Comparison of ENCODE assay signal across 21 cellular contexts in genomic region chr7:50112250-50112649, GRCh38. TPM values are rescaled to one million over a fixed set of nuclear protein-coding genes. Genes with fewer than 3 reads are reported as not detected.
DNase-seq lines count a peak whose midpoint lies in the region; ATAC-seq and TF ChIP-seq lines count a peak whose summit lies in the region.
"Had no signal": no experiment of that assay in that cellular context is flagged by ENCODE, and none has a peak within 500 bp of the region (broad histone marks: within the 10 kb centered on the region; RNA-seq: fewer than 3 reads in every experiment).

No MANE protein-coding gene starts in this region.

- POLR2A ChIA-PET in OCI-LY7 (lab: Charles Lee), result interaction anchor here (0.6 to 1.7 kb wide), 3 partner anchors 9 to 330 kb away, joined by 3 to 4 read pairs (median 4); no protein-coding TSS in a partner anchor
- POLR2A ChIA-PET in activated CD8-positive, alpha-beta T cell treated with anti-CD3 and anti-CD28 coated beads, Interleukin-2, amount 10 ng/mL, durations not matched to agents 7 days and 5 days (lab: Charles Lee), result no interaction called here

- H3K36me3 Mint-ChIP-seq in activated T-helper 1 cell treated with anti-CD3 and anti-CD28 coated beads, Interleukin-12 subunit alpha, Interleukin-12 subunit beta, Interleukin-2, Interleukin-4 antibody, amounts not matched to agents 30 ng/mL and 10 ng/mL and 1 ng/mL, durations not matched to agents 14 hours and 24 hours and 36 hours (ENCODE audit: low read depth), result no peaks in the 10 kb centered on the region
- H3K36me3 Mint-ChIP-seq in activated CD8-positive, alpha-beta T cell treated with anti-CD3 and anti-CD28 coated beads, Interleukin-2, amount 10 ng/mL, durations not matched to agents 7 days and 5 days (ENCODE audit: low read depth), result no peaks in the 10 kb centered on the region
- H3K36me3 Mint-ChIP-seq: CD4-positive, CD25-positive, alpha-beta regulatory T cell; IgD-negative memory B cell had no signal

- no peak overlapping the region for H2AFZ ChIP-seq in DND-41 (ENCODE audit: low read depth, low read length)
- H2AFZ ChIP-seq in OCI-LY7 (ENCODE audit: low read length), result no peak overlapping the region
- H2AFZ ChIP-seq: GM23248 had no signal

- H3K4me1 ChIP-seq in DND-41 (ENCODE audit: insufficient read depth, low read length) (no peaks in the 10 kb centered on the region), OCI-LY7 (ENCODE audit: insufficient read depth, low read length, poor library complexity, severe bottlenecking) (no peaks in the 10 kb centered on the region)
- H3K4me1 ChIP-seq: BE2C had no signal

- intact Hi-C loops in OCI-LY7 (cut with micrococcal nuclease; ENCODE audit: unreplicated experiment), result no loop called here
- intact Hi-C loops in activated T-helper 1 cell treated with anti-CD3 and anti-CD28 coated beads, Interleukin-12 subunit alpha, Interleukin-12 subunit beta, Interleukin-2, Interleukin-4 antibody, amounts not matched to agents 30 ng/mL and 10 ng/mL and 1 ng/mL, durations not matched to agents 14 hours and 24 hours and 36 hours (cut with micrococcal nuclease), result no loop called here

- peak; percentile 34 for TF ChIP-seq CTCF in DND-41 (IDR thresholded peaks at IDR 0.05; ENCODE audit: borderline replicate concordance, extremely low read depth, low read length, poor library complexity, severe bottlenecking)
- TF ChIP-seq CTCF in GM12873 (IDR thresholded peaks at IDR 0.05; ENCODE audit: insufficient read depth, low read depth, low read length, missing control alignments), result peak; percentile 13
- peak; percentile 78 for TF ChIP-seq CTCF in OCI-LY7 (conservative IDR thresholded peaks at IDR 0.05; ENCODE audit: low read length)

- H3K36me3 ChIP-seq in DND-41 (ENCODE audit: insufficient read depth, low read length), result no peaks in the 10 kb centered on the region
- H3K36me3 ChIP-seq in OCI-LY7 (ENCODE audit: insufficient read depth, low read length), result no peaks in the 10 kb centered on the region
- H3K36me3 ChIP-seq: BE2C had no signal

- no peak overlapping the region for H3K27ac Mint-ChIP-seq in activated T-helper 1 cell treated with anti-CD3 and anti-CD28 coated beads, Interleukin-12 subunit alpha, Interleukin-12 subunit beta, Interleukin-2, Interleukin-4 antibody, amounts not matched to agents 30 ng/mL and 10 ng/mL and 1 ng/mL, durations not matched to agents 14 hours and 24 hours and 36 hours
- no peak overlapping the region for H3K27ac Mint-ChIP-seq in activated CD8-positive, alpha-beta T cell treated with anti-CD3 and anti-CD28 coated beads, Interleukin-2, amount 10 ng/mL, durations not matched to agents 7 days and 5 days
- H3K27ac Mint-ChIP-seq: CD4-positive, CD25-positive, alpha-beta regulatory T cell; CD8-positive, alpha-beta memory T cell; HFFc6; IgD-negative memory B cell had no signal

- H3K9me3 ChIP-seq in DND-41 (ENCODE audit: insufficient read depth, low read length, severe bottlenecking), result no peaks in the 10 kb centered on the region
- peaks cover 8% of the 10 kb centered on the region; the same call in 1 of the 2 replicates for H3K9me3 ChIP-seq in OCI-LY7 (ENCODE audit: low read length)
- H3K9me3 ChIP-seq: BE2C had no signal

- peaks cover 12% of the 10 kb centered on the region for H3K9me3 Mint-ChIP-seq in activated T-helper 1 cell treated with anti-CD3 and anti-CD28 coated beads, Interleukin-12 subunit alpha, Interleukin-12 subunit beta, Interleukin-2, Interleukin-4 antibody, amounts not matched to agents 30 ng/mL and 10 ng/mL and 1 ng/mL, durations not matched to agents 14 hours and 24 hours and 36 hours
- H3K9me3 Mint-ChIP-seq in activated CD8-positive, alpha-beta T cell treated with anti-CD3 and anti-CD28 coated beads, Interleukin-2, amount 10 ng/mL, durations not matched to agents 7 days and 5 days (ENCODE audit: insufficient read depth), result peaks cover 11% of the 10 kb centered on the region

- H3K27me3 Mint-ChIP-seq in activated T-helper 1 cell treated with anti-CD3 and anti-CD28 coated beads, Interleukin-12 subunit alpha, Interleukin-12 subunit beta, Interleukin-2, Interleukin-4 antibody, amounts not matched to agents 30 ng/mL and 10 ng/mL and 1 ng/mL, durations not matched to agents 14 hours and 24 hours and 36 hours (ENCODE audit: insufficient read depth), result peaks cover 24% of the 10 kb centered on the region
- H3K27me3 Mint-ChIP-seq in activated CD8-positive, alpha-beta T cell treated with anti-CD3 and anti-CD28 coated beads, Interleukin-2, amount 10 ng/mL, durations not matched to agents 7 days and 5 days (ENCODE audit: low read depth), result peaks cover 29% of the 10 kb centered on the region

- H3K4me3 Mint-ChIP-seq in activated T-helper 1 cell treated with anti-CD3 and anti-CD28 coated beads, Interleukin-12 subunit alpha, Interleukin-12 subunit beta, Interleukin-2, Interleukin-4 antibody, amounts not matched to agents 30 ng/mL and 10 ng/mL and 1 ng/mL, durations not matched to agents 14 hours and 24 hours and 36 hours, result no peak overlapping the region
- no peak overlapping the region for H3K4me3 Mint-ChIP-seq in activated CD8-positive, alpha-beta T cell treated with anti-CD3 and anti-CD28 coated beads, Interleukin-2, amount 10 ng/mL, durations not matched to agents 7 days and 5 days
- H3K4me3 Mint-ChIP-seq: CD4-positive, CD25-positive, alpha-beta regulatory T cell; CD8-positive, alpha-beta memory T cell; HFFc6; IgD-negative memory B cell had no signal

- H3K4me2 ChIP-seq in DND-41 (ENCODE audit: insufficient read depth, low read length), result no peak overlapping the region
- H3K4me2 ChIP-seq in OCI-LY7 (ENCODE audit: low read length), result no peak overlapping the region

- CTCF ChIA-PET in OCI-LY7 (lab: Charles Lee; ENCODE audit: unreplicated experiment), result interaction anchor here (0.9 to 1.4 kb wide), 2 partner anchors 15 to 305 kb away, joined by 4 to 5 read pairs; no protein-coding TSS in a partner anchor
- CTCF ChIA-PET in activated CD8-positive, alpha-beta T cell treated with anti-CD3 and anti-CD28 coated beads, Interleukin-2, amount 10 ng/mL, durations not matched to agents 7 days and 5 days (lab: Charles Lee), result interaction anchor here (1.1 to 3.3 kb wide), 6 partner anchors 19 to 611 kb away, joined by 3 to 21 read pairs (median 7); partner anchors contain the start of gene ZPBP

- H4K20me1 ChIP-seq in DND-41 (ENCODE audit: insufficient read depth, low read length) (no peaks in the 10 kb centered on the region), OCI-LY7 (ENCODE audit: insufficient read depth, low read length) (no peaks in the 10 kb centered on the region)

- H3K27ac ChIP-seq in DND-41 (ENCODE audit: low read length) (no peak overlapping the region), OCI-LY7 (ENCODE audit: low read depth, low read length, poor library complexity, severe bottlenecking) (no peak overlapping the region)
- H3K27ac ChIP-seq: GM23248 had no signal

- no TSS peak for BruUV-seq in OCI-LY7 (replicated peaks; lab: Mats Ljungman, UMichigan)

- no peaks in the 10 kb centered on the region for H3K4me1 Mint-ChIP-seq in activated T-helper 1 cell treated with anti-CD3 and anti-CD28 coated beads, Interleukin-12 subunit alpha, Interleukin-12 subunit beta, Interleukin-2, Interleukin-4 antibody, amounts not matched to agents 30 ng/mL and 10 ng/mL and 1 ng/mL, durations not matched to agents 14 hours and 24 hours and 36 hours (ENCODE audit: low read depth)
- H3K4me1 Mint-ChIP-seq in activated CD8-positive, alpha-beta T cell treated with anti-CD3 and anti-CD28 coated beads, Interleukin-2, amount 10 ng/mL, durations not matched to agents 7 days and 5 days (ENCODE audit: low read depth), result peaks cover 2% of the 10 kb centered on the region
- H3K4me1 Mint-ChIP-seq: CD4-positive, CD25-positive, alpha-beta regulatory T cell; CD8-positive, alpha-beta memory T cell had no signal

- H3K4me3 ChIP-seq in DND-41 (ENCODE audit: low read depth in 1 of 2, low read length in 2 of 2), result no peak overlapping the region
- no peak overlapping the region for H3K4me3 ChIP-seq in OCI-LY7 (ENCODE audit: low read depth, low read length, poor library complexity, severe bottlenecking)
- H3K4me3 ChIP-seq: GM23248 had no signal

- H3K79me2 ChIP-seq in DND-41 (ENCODE audit: insufficient read depth, low read length) (no peaks in the 10 kb centered on the region), OCI-LY7 (ENCODE audit: insufficient read depth, low read depth, low read length) (no peaks in the 10 kb centered on the region)

- ATAC-seq in DND-41 (ENCODE audit: insufficient read depth, low read depth) (no peak), GM21529 (IDR thresholded peaks at IDR 0.05; ENCODE audit: unreplicated experiment) (no peak)
- ATAC-seq in activated CD8-positive, alpha-beta T cell treated with anti-CD3 and anti-CD28 coated beads, Interleukin-2, amount 10 ng/mL, durations not matched to agents 7 days and 5 days, result no peak
- ATAC-seq: HepG2 had no signal

- no peaks in the 10 kb centered on the region for H3K9me2 ChIP-seq in OCI-LY7 (ENCODE audit: insufficient read depth, low read length)

- H3K9ac ChIP-seq in DND-41 (ENCODE audit: low read depth, low read length), result no peak overlapping the region
- H3K9ac ChIP-seq: GM23248 had no signal

- DNase-seq in DND-41 (no peak), NAMALWA (ENCODE audit: low spot score) (peak; percentile 54), OCI-LY7 (ENCODE audit: low spot score) (peak; percentile 38)
- DNase-seq in activated T-helper 1 cell treated with anti-CD3 and anti-CD28 coated beads, Interleukin-12 subunit alpha, Interleukin-12 subunit beta, Interleukin-2, Interleukin-4 antibody, amounts not matched to agents 30 ng/mL and 10 ng/mL and 1 ng/mL, durations not matched to agents 14 hours and 24 hours and 36 hours (ENCODE audit: low spot score), result no peak
- DNase-seq in activated CD8-positive, alpha-beta T cell treated with anti-CD3 and anti-CD28 coated beads, Interleukin-2, amount 10 ng/mL, durations not matched to agents 7 days and 5 days, result no peak
- DNase-seq: ACHN; BE2C; C1 segment of cervical spinal cord; CD4-positive, CD25-positive, alpha-beta regulatory T cell; CD8-positive, alpha-beta memory T cell; COR-L47; GDM1; GM23248; HCEC 1CT; HFFc6; KBM-7 had no signal

- H3K27me3 ChIP-seq in DND-41 (ENCODE audit: insufficient read depth, low read length, poor library complexity), result peaks cover 9% of the 10 kb centered on the region
- H3K27me3 ChIP-seq: BE2C had no signal

RNA-seq across cellular contexts. Expression of gene ZPBP, which starts 19.2 kb away (rescaled TPM):
- total RNA-seq in OCI-LY7 (2014; rRNA removed; shearing (Covaris generic)), result not detected in 2 replicates
- total RNA-seq in OCI-LY7 (2022), result not detected in 2 replicates
- total RNA-seq in activated T-helper 1 cell treated with anti-CD3 and anti-CD28 coated beads, Interleukin-12 subunit alpha, Interleukin-12 subunit beta, Interleukin-2, Interleukin-4 antibody, amounts not matched to agents 30 ng/mL and 10 ng/mL and 1 ng/mL, durations not matched to agents 14 hours and 24 hours and 36 hours, result not detected in 2 replicates
- total RNA-seq in activated CD8-positive, alpha-beta T cell treated with anti-CD3 and anti-CD28 coated beads, Interleukin-2, amount 10 ng/mL, durations not matched to agents 7 days and 5 days, result not detected
- total RNA-seq: CD4-positive, CD25-positive, alpha-beta regulatory T cell; Daoy; GM23248; HepG2; HFFc6 had no signal

Comparison
In these comparisons a context has a peak if more than half of its experiments do, and no peak if none do; other contexts are left out.
1. DNase-seq: peak in NAMALWA (single experiment) and OCI-LY7 (single experiment); none in DND-41 (single experiment), activated T-helper 1 cell treated with anti-CD3 and anti-CD28 coated beads, Interleukin-12 subunit alpha, Interleukin-12 subunit beta, Interleukin-2, Interleukin-4 antibody, amounts not matched to agents 30 ng/mL and 10 ng/mL and 1 ng/mL, durations not matched to agents 14 hours and 24 hours and 36 hours (single experiment) and activated CD8-positive, alpha-beta T cell treated with anti-CD3 and anti-CD28 coated beads, Interleukin-2, amount 10 ng/mL, durations not matched to agents 7 days and 5 days (single experiment).
2. CTCF ChIP-seq: peak in every context shown above with its lines; median percentile 78 in OCI-LY7; 34 in DND-41; 13 in GM12873.